Comparison of ENCODE assay signal across 9 cellular contexts in genomic region chr19:3178973-3179738, GRCh38. TPM values are rescaled to one million over a fixed set of nuclear protein-coding genes. Genes with fewer than 3 reads are reported as not detected.
DNase-seq lines count a peak whose midpoint lies in the region; ATAC-seq, FAIRE-seq and TF ChIP-seq lines count a peak whose summit lies in the region.
"Had no signal": no experiment of that assay in that cellular context is flagged by ENCODE, and none has a peak within 500 bp of the region (broad histone marks: within the 10 kb centered on the region; RNA-seq: fewer than 3 reads in every experiment).

No MANE protein-coding gene starts in this region.

- ATAC-seq in HG03354 (IDR thresholded peaks at IDR 0.05; ENCODE audit: poor library complexity, severe bottlenecking, unreplicated experiment): peak; percentile 15
- ATAC-seq in psoas muscle: peak in 1 of 4 donors; percentile 19
- no peak for ATAC-seq in GM18868 (IDR thresholded peaks at IDR 0.05; ENCODE audit: unreplicated experiment)
- ATAC-seq in HG02870 (IDR thresholded peaks at IDR 0.05; ENCODE audit: unreplicated experiment): no peak
- ATAC-seq in HG03342 (IDR thresholded peaks at IDR 0.05; ENCODE audit: unreplicated experiment): no peak

- H3K4me1 ChIP-seq in psoas muscle: no peaks in the 10 kb centered on the region

- peak overlapping the region; percentile 9 for H3K27ac ChIP-seq in psoas muscle

- TF ChIP-seq CTCF in psoas muscle (IDR thresholded peaks at IDR 0.05): no peak

- no peaks in the 10 kb centered on the region for H3K9me3 ChIP-seq in psoas muscle

- no peaks in the 10 kb centered on the region for H3K9me3 Mint-ChIP-seq in activated naive CD4-positive, alpha-beta T cell treated with anti-CD3 and anti-CD28 coated beads, Interleukin-2, amount 50 U/mL, for 24 hours

- 84 to 87% (median 86%) methylated on average over 43 to 52 of the region's 52 CpGs for WGBS in psoas muscle, 3 donors

- no peaks in the 10 kb centered on the region for H3K27me3 ChIP-seq in psoas muscle (ENCODE audit: insufficient read depth in 3 of 3, low read length in 2 of 3)

- no peak; the same call in 1 of the 2 replicates for TF ChIP-seq POLR2A in GM12892 (IDR thresholded peaks at IDR 0.05; ENCODE audit: low read depth, low read length)

- H3K27ac Mint-ChIP-seq in activated naive CD4-positive, alpha-beta T cell treated with anti-CD3 and anti-CD28 coated beads, Interleukin-2, amount 50 U/mL, for 24 hours: peak overlapping the region; percentile 96

- no peaks in the 10 kb centered on the region for H3K27me3 Mint-ChIP-seq in activated naive CD4-positive, alpha-beta T cell treated with anti-CD3 and anti-CD28 coated beads, Interleukin-2, amount 50 U/mL, for 24 hours

- intact Hi-C loops in psoas muscle (cut with DNase I): no loop called here

- H3K4me3 ChIP-seq in psoas muscle: peak overlapping the region; percentile 28

- H3K4me1 Mint-ChIP-seq in activated naive CD4-positive, alpha-beta T cell treated with anti-CD3 and anti-CD28 coated beads, Interleukin-2, amount 50 U/mL, for 24 hours: peaks cover 27% of the 10 kb centered on the region

- no peak for DNase-seq in GM12892 (ENCODE audit: insufficient read length)
- no peak for DNase-seq in psoas muscle
- DNase-seq in COLO829 (ENCODE audit: low spot score): no peak

- H3K36me3 Mint-ChIP-seq in activated naive CD4-positive, alpha-beta T cell treated with anti-CD3 and anti-CD28 coated beads, Interleukin-2, amount 50 U/mL, for 24 hours: peaks cover 3% of the 10 kb centered on the region

- peak; percentile 94 for FAIRE-seq in GM12892 (lab: Jason Lieb, UNC)

- no peaks in the 10 kb centered on the region for H3K36me3 ChIP-seq in psoas muscle (ENCODE audit: insufficient read depth in 1 of 2, low read depth in 1 of 2)

- peak overlapping the region; percentile 97 for H3K4me3 Mint-ChIP-seq in activated naive CD4-positive, alpha-beta T cell treated with anti-CD3 and anti-CD28 coated beads, Interleukin-2, amount 50 U/mL, for 24 hours

RNA-seq across cellular contexts. Expression of gene S1PR4, which starts 0.6 kb away (rescaled TPM):
- polyA plus RNA-seq in GM12892 (2012; ENCODE audit: missing spikeins): 3.2 TPM
- under 1 TPM; 0.40 to 0.79 (median 0.70) TPM for total RNA-seq in psoas muscle
- under 1 TPM; 0.63 to 0.94 (median 0.77) TPM for polyA plus RNA-seq in psoas muscle
- total RNA-seq: LHCN-M2 had no signal

RNA-seq across cellular contexts. Expression of gene NCLN, which starts 6.6 kb away (rescaled TPM):
- polyA plus RNA-seq in GM12892 (2012; ENCODE audit: missing spikeins): 18.2 TPM
- total RNA-seq in psoas muscle: 10 to 100 TPM; 15.4 to 60.9 (median 28.5) TPM
- 10 to 100 TPM; 26.1 to 86.1 (median 63.7) TPM for polyA plus RNA-seq in psoas muscle

RNA-seq across cellular contexts. Expression of gene GNA15, which starts 43.3 kb away (rescaled TPM):
- 24.1 TPM for polyA plus RNA-seq in GM12892 (2012; ENCODE audit: missing spikeins)
- total RNA-seq in psoas muscle: 1 to 10 TPM in 3 of 4 donors, under 1 TPM in 1; 0.91 to 1.9 (median 1.3) TPM
- under 1 TPM; 0.18 to 0.56 (median 0.31) TPM for polyA plus RNA-seq in psoas muscle

RNA-seq across cellular contexts. Expression of gene CELF5, which starts 45.3 kb away (rescaled TPM):
- polyA plus RNA-seq in GM12892 (2012; ENCODE audit: missing spikeins): not detected
- not detected for total RNA-seq in psoas muscle
- under 1 TPM in 1 of 3 donors, not detected in 2; 0.06 TPM for polyA plus RNA-seq in psoas muscle
- total RNA-seq: LHCN-M2 had no signal
